ENCODE assay signal across 11 cellular contexts in genomic region chr17:55454906-55455474, GRCh38. TPM values are rescaled to one million over a fixed set of nuclear protein-coding genes. Genes with fewer than 3 reads are reported as not detected.
DNase-seq lines count a peak whose midpoint lies in the region; ATAC-seq and TF ChIP-seq lines count a peak whose summit lies in the region.
"Had no signal": no experiment of that assay in that cellular context is flagged by ENCODE, and none has a peak within 500 bp of the region (broad histone marks: within the 10 kb centered on the region; RNA-seq: fewer than 3 reads in every experiment).

No MANE protein-coding gene starts in this region.

- no peak overlapping the region for H2BK15ac ChIP-seq in mesenchymal stem cell (ENCODE audit: low read depth, poor library complexity, severe bottlenecking)

- H3K23ac ChIP-seq in mesenchymal stem cell (ENCODE audit: low read length in 2 of 2), result no peak overlapping the region

- H3K4ac ChIP-seq in mesenchymal stem cell (ENCODE audit: low read depth in 1 of 2, low read length in 2 of 2), result no peak overlapping the region

- no peaks in the 10 kb centered on the region for H3K27me3 ChIP-seq in mesenchymal stem cell (ENCODE audit: control insufficient read depth in 1 of 2, insufficient read depth in 1 of 2, low read length in 2 of 2)

- no peak overlapping the region for H4K91ac ChIP-seq in mesenchymal stem cell (ENCODE audit: low read length)

- H3K4me3 ChIP-seq in astrocyte of the cerebellum (ENCODE audit: low read depth, low read length), result no peak overlapping the region
- H3K4me3 ChIP-seq in mesenchymal stem cell (ENCODE audit: insufficient read depth in 1 of 2, low read depth in 1 of 2, low read length in 2 of 2), result no peak overlapping the region

- no peak overlapping the region for H2AK5ac ChIP-seq in mesenchymal stem cell (ENCODE audit: low read length, severe bottlenecking)

- no peak for TF ChIP-seq CTCF in astrocyte of the cerebellum (IDR thresholded peaks at IDR 0.05; ENCODE audit: low read depth, low read length, missing control alignments)

- no peaks in the 10 kb centered on the region for H3K36me3 ChIP-seq in mesenchymal stem cell (ENCODE audit: control insufficient read depth in 1 of 2, insufficient read depth in 2 of 2, low read depth in 1 of 2, low read length in 2 of 2)

- 29% methylated on average over 3 of the region's 4 CpGs for WGBS in mesenchymal stem cell

- no peaks in the 10 kb centered on the region for H3K9me3 ChIP-seq in mesenchymal stem cell (ENCODE audit: control insufficient read depth, low read length)

- in situ Hi-C loops in ACHN (cut with HindIII; ENCODE audit: low pct_ligation_motif_present, low pct_unique_long_range_greater_than_20kb, low sequenced_read_pairs) (no loop called here), astrocyte of the cerebellum (cut with HindIII; ENCODE audit: low sequenced_read_pairs) (no loop called here)

- peak overlapping the region; percentile 51 for H3K9ac ChIP-seq in mesenchymal stem cell (ENCODE audit: low read length)

- H3K79me1 ChIP-seq in mesenchymal stem cell (replicated peaks; ENCODE audit: low read length, poor library complexity, severe bottlenecking), result no peaks in the 10 kb centered on the region

- ATAC-seq in esophagus mucosa, result no peak
- ATAC-seq in HG02885 (IDR thresholded peaks at IDR 0.05; ENCODE audit: poor library complexity, unreplicated experiment), result no peak
- ATAC-seq: activated CD8-positive, alpha-beta T cell treated with anti-CD3 and anti-CD28 coated beads for 36 hours had no signal

- H3K4me1 ChIP-seq in mesenchymal stem cell (ENCODE audit: control insufficient read depth, insufficient read depth, low read depth, low read length), result peaks cover 23% of the 10 kb centered on the region

- H3K18ac ChIP-seq in mesenchymal stem cell (ENCODE audit: low read depth in 1 of 2, low read length in 2 of 2), result peak overlapping the region; percentile 10 to 31

- H2AFZ ChIP-seq in mesenchymal stem cell (ENCODE audit: low read depth, low read length), result no peak overlapping the region

- no peak overlapping the region for H2BK5ac ChIP-seq in mesenchymal stem cell (ENCODE audit: low read depth, low read length, poor library complexity, severe bottlenecking)

- H4K8ac ChIP-seq in mesenchymal stem cell (ENCODE audit: low read length), result no peak overlapping the region

- no peak overlapping the region for H3K14ac ChIP-seq in mesenchymal stem cell (ENCODE audit: low read length in 2 of 2)

- H2BK12ac ChIP-seq in mesenchymal stem cell (ENCODE audit: low read length in 2 of 2), result peak overlapping the region in 1 of 2 experiments; percentile 93

- H3K4me2 ChIP-seq in mesenchymal stem cell (ENCODE audit: low read length, poor library complexity, severe bottlenecking), result no peak overlapping the region

- DNase-seq in ACHN, result peak; percentile 65
- peak; percentile 91 for DNase-seq in HS-5 (ENCODE audit: low read depth)
- peak; percentile 45 for DNase-seq in astrocyte of the cerebellum (ENCODE audit: low read depth)
- DNase-seq in mesenchymal stem cell, result peak; percentile 90
- no peak for DNase-seq in NAMALWA (ENCODE audit: low spot score)
- DNase-seq in activated T-cell treated with anti-CD3 and anti-CD28 coated beads for 4 hours, result no peak
- DNase-seq: activated CD8-positive, alpha-beta T cell treated with anti-CD3 and anti-CD28 coated beads for 36 hours; nucleus accumbens had no signal

- peak overlapping the region; percentile 89 for H2BK120ac ChIP-seq in mesenchymal stem cell (ENCODE audit: low read depth, low read length)

- H3K27ac ChIP-seq in mesenchymal stem cell (ENCODE audit: low read length, poor library complexity, severe bottlenecking), result peak overlapping the region; percentile 55

RNA-seq across cellular contexts. Expression of gene MMD, which starts 33.4 kb away (rescaled TPM):
- polyA plus RNA-seq in mesenchymal stem cell (2013, experiment 1 of 2), result 126 TPM
- polyA plus RNA-seq in mesenchymal stem cell (2013, experiment 2 of 2), result 132 TPM
- total RNA-seq in esophagus mucosa, result 2.1 TPM

RNA-seq across cellular contexts. Expression of gene SMIM36, which starts 56.3 kb away (rescaled TPM):
- polyA plus RNA-seq in mesenchymal stem cell (2013, experiment 1 of 2), result not detected
- polyA plus RNA-seq in mesenchymal stem cell (2013, experiment 2 of 2), result not detected
- total RNA-seq in esophagus mucosa, result not detected
- total RNA-seq: activated CD8-positive, alpha-beta T cell treated with anti-CD3 and anti-CD28 coated beads for 36 hours; temporal lobe had no signal

Comparison
In these comparisons a context has a peak if more than half of its experiments do, and no peak if none do; other contexts are left out.
1. DNase-seq: peak in ACHN (single experiment), HS-5 (single experiment), astrocyte of the cerebellum (single experiment) and mesenchymal stem cell (single experiment); none in NAMALWA (single experiment) and activated T-cell treated with anti-CD3 and anti-CD28 coated beads for 4 hours (single experiment).